In the genomic region with DNA sequence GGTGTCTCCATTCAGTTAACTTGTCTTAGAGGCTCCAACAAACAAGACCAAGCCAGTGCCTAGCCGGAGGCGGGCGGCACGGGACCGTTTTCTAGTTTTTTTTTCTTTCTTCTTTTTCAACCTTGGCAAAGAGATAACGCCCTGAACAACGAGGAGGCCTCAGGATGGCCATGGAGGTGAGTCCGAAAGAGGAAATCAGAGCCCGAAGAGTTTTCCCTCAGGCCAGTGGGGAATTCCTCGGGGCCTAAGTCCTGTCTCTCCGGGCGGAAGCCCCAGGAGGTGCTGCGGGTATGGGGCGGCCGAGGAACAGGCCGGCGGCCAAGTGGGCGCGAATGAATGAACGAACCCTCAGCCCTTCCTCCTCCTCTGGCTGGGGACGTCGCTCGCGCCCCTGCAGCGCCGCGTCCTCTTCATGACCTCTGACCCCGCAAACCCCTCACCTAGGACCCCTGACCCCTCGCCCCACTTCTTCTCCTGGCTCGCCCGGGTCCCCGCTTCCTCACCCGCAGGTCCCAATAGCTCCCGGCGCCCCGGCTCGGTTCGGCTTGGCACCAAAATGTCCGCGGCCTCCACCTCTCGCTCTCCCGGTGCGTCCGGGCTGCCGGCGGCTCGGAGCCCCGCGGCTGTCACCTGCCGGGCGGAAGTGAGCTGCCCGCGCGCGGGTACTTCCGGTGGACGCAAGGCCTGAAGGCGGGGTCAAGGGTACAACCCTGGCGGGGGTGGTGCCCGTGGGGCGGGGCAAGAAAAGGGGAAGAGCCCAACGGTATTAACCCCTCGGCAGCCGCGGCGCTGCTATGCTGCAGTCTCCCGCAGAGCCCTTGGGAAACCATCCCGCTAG, we compare ENCODE assay signal across 8 cellular contexts. TPM values are rescaled to one million over a fixed set of nuclear protein-coding genes. Genes with fewer than 3 reads are reported as not detected.
DNase-seq lines count a peak whose midpoint lies in the region; ATAC-seq and TF ChIP-seq lines count a peak whose summit lies in the region.

AP1B1 (minus strand) TSS at position 650 of the 838 bp plus-strand sequence. CDS start 21,327 bp downstream, outside the sequence.

- TF ChIP-seq CTCF in hepatocyte (IDR thresholded peaks at IDR 0.05; ENCODE audit: poor library complexity), result no peak

- WGBS in hepatocyte (ENCODE audit: low lambda C conversion rate, missing lambda C conversion rate), result 2% methylated on average over 53 of the region's 68 CpGs

- DNase-seq in NCI-H2081 treated with DMSO at 0.1 percent for 48 hours (lab: John Stamatoyannopoulos, UW) (peak; percentile 13), T1000 (lab: John Stamatoyannopoulos, UW) (peak; percentile 90), astrocyte of the hippocampus (ENCODE audit: low read depth, low spot score) (peak; percentile 97), hepatocyte (ENCODE audit: low spot score) (peak; percentile 95), retina (peak; percentile 91)

- H3K9me2 ChIP-seq in hepatocyte (replicated peaks; ENCODE audit: insufficient read depth), result no peaks in the 10 kb centered on the region

- H3K79me2 ChIP-seq in hepatocyte, result peaks cover 45% of the 10 kb centered on the region

- H3K9me3 ChIP-seq in hepatocyte (ENCODE audit: low read depth), result no peaks in the 10 kb centered on the region

- peak within 1 kb of the TSS; percentile 96 for H2AFZ ChIP-seq in hepatocyte

- H3K4me1 ChIP-seq in hepatocyte (ENCODE audit: insufficient read depth), result peaks cover 43% of the 10 kb centered on the region

- peak within 1 kb of the TSS; percentile 80 for H3K4me3 ChIP-seq in hepatocyte

- no peaks in the 10 kb centered on the region for H4K20me1 ChIP-seq in hepatocyte (ENCODE audit: insufficient read depth, poor library complexity, severe bottlenecking)

- peak within 1 kb of the TSS; percentile 75 for H3K27ac ChIP-seq in hepatocyte

- peak within 1 kb of the TSS; percentile 92 for H3K4me2 ChIP-seq in hepatocyte

- H3K36me3 ChIP-seq in hepatocyte (replicated peaks; ENCODE audit: insufficient read depth, low read depth), result no peaks in the 10 kb centered on the region

- H3K27me3 ChIP-seq in hepatocyte, result no peaks in the 10 kb centered on the region

- ATAC-seq in GM18508 (IDR thresholded peaks at IDR 0.05; ENCODE audit: insufficient read depth, unreplicated experiment), result peak; percentile 43
- peak; percentile 81 for ATAC-seq in HG03025 (IDR thresholded peaks at IDR 0.05; ENCODE audit: low FRiP score, unreplicated experiment)
- ATAC-seq in GM18870 (IDR thresholded peaks at IDR 0.05; ENCODE audit: unreplicated experiment), result no peak

RNA-seq across cellular contexts. Expression of gene AP1B1, which starts in this region (rescaled TPM):
- total RNA-seq in hepatocyte, result 50.1 and 52.0 TPM in 2 replicates
- 44.2 and 46.6 TPM in 2 replicates for polyA plus RNA-seq in hepatocyte

Comparison
In these comparisons a context has a peak if more than half of its experiments do, and no peak if none do; other contexts are left out.
1. DNase-seq: peak in every context shown above with its lines; median percentile 97 in astrocyte of the hippocampus; 95 in hepatocyte; 91 in retina; 90 in T1000; 13 in NCI-H2081 treated with DMSO at 0.1 percent for 48 hours.